In the genomic region with DNA sequence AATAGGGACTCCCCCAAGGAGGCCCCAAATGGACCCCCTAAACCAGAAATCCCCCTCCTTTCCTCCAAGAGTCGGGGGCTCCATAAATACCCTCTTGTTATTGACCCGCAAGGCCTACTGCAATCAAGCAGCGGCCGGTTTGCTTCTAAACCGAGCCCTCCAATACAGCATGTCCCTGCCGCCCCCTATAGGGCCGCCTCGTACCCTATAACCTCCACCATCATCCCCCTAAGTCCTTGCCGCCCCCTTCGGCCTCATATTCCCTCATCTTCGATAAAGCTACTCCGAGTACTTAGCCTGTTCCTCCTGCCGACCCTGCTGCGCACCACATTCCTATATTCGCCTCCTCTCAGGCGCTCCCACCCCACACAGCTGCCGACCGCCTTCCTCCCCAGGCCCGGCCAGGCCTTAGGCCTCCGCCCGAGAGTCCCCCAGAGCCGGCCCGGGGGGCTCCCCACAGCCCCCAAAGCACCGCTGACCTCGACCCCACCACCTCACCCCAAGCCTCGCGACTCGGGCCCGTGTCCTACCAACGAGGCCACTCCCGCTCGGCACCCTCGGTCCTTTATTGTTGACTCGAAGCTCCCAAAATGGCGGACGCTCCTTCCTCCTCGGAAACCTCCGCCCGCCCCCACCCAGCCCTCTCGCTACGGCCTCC, we compare ENCODE assay signal across 7 cellular contexts. TPM values are rescaled to one million over a fixed set of nuclear protein-coding genes. Genes with fewer than 3 reads are reported as not detected.
DNase-seq lines count a peak whose midpoint lies in the region; ATAC-seq and TF ChIP-seq lines count a peak whose summit lies in the region.

No MANE protein-coding gene starts in this region.

- H3K36me3 Mint-ChIP-seq in activated CD4-positive, alpha-beta T cell treated with anti-CD3 and anti-CD28 coated beads, Interleukin-2, amount 10 ng/mL, durations not matched to agents 24 days and 14 days (ENCODE audit: low read depth) = peaks cover 33% of the 10 kb centered on the region

- intact Hi-C loops in activated CD4-positive, alpha-beta T cell treated with anti-CD3 and anti-CD28 coated beads, Interleukin-2, amount 10 ng/mL, durations not matched to agents 24 days and 14 days (cut with micrococcal nuclease) = loop anchor here (1.0 to 5.0 kb wide), 5 partner anchors 52 to 353 kb away; a partner anchor contains a TSS
- intact Hi-C loops in lower lobe of right lung (cut with DNase I) = no loop called here

- DNase-seq in NCI-H2171 (lab: John Stamatoyannopoulos, UW) (peak; percentile 61), ecto neural progenitor cell (ENCODE audit: low spot score) (peak; percentile 79), lower lobe of right lung (peak; percentile 65)
- DNase-seq in activated CD4-positive, alpha-beta T cell treated with anti-CD3 and anti-CD28 coated beads, Interleukin-2, amount 10 ng/mL, durations not matched to agents 24 days and 14 days = no peak
- DNase-seq in stimulated activated CD4-positive, alpha-beta T cell treated with anti-CD3 and anti-CD28 coated beads, TNF-alpha, amount 100 ng/mL, for 24 hours (ENCODE audit: low read depth in 3 of 3) = peak in 2 of 3 experiments; percentile 16 to 44

- ATAC-seq in HG02870 (IDR thresholded peaks at IDR 0.05; ENCODE audit: unreplicated experiment) (peak; percentile 2), lower lobe of right lung (peak; percentile 51 to 52)

- no peaks in the 10 kb centered on the region for H3K9me3 ChIP-seq in lower lobe of right lung

- no peaks in the 10 kb centered on the region for H3K9me3 Mint-ChIP-seq in activated CD4-positive, alpha-beta T cell treated with anti-CD3 and anti-CD28 coated beads, Interleukin-2, amount 10 ng/mL, durations not matched to agents 24 days and 14 days

- H3K4me3 ChIP-seq in lower lobe of right lung = peak overlapping the region; percentile 81

- H3K27ac ChIP-seq in lower lobe of right lung = peak overlapping the region; percentile 99

- TF ChIP-seq CTCF in GM12874 (IDR thresholded peaks at IDR 0.05; ENCODE audit: insufficient read depth, low read depth, low read length) = peak; percentile 62
- TF ChIP-seq CTCF in lower lobe of right lung (IDR thresholded peaks at IDR 0.05) = peak; percentile 45

- peaks cover 38% of the 10 kb centered on the region for H3K4me1 ChIP-seq in lower lobe of right lung

- no peaks in the 10 kb centered on the region for H3K27me3 Mint-ChIP-seq in activated CD4-positive, alpha-beta T cell treated with anti-CD3 and anti-CD28 coated beads, Interleukin-2, amount 10 ng/mL, durations not matched to agents 24 days and 14 days

- H3K4me3 Mint-ChIP-seq in activated CD4-positive, alpha-beta T cell treated with anti-CD3 and anti-CD28 coated beads, Interleukin-2, amount 10 ng/mL, durations not matched to agents 24 days and 14 days = peak overlapping the region; percentile 96

- peaks cover 6% of the 10 kb centered on the region for H3K36me3 ChIP-seq in lower lobe of right lung

- H3K4me1 Mint-ChIP-seq in activated CD4-positive, alpha-beta T cell treated with anti-CD3 and anti-CD28 coated beads, Interleukin-2, amount 10 ng/mL, durations not matched to agents 24 days and 14 days = peaks cover 34% of the 10 kb centered on the region

- H3K27me3 ChIP-seq in lower lobe of right lung (ENCODE audit: low read depth) = no peaks in the 10 kb centered on the region

- H3K27ac Mint-ChIP-seq in activated CD4-positive, alpha-beta T cell treated with anti-CD3 and anti-CD28 coated beads, Interleukin-2, amount 10 ng/mL, durations not matched to agents 24 days and 14 days = peak overlapping the region; percentile 96

RNA-seq across cellular contexts. Expression of a gene that starts 0.5 kb away (rescaled TPM):
- 117 TPM in 2 replicates for total RNA-seq in activated CD4-positive, alpha-beta T cell treated with anti-CD3 and anti-CD28 coated beads, Interleukin-2, amount 10 ng/mL, durations not matched to agents 24 days and 14 days
- 120 TPM for total RNA-seq in lower lobe of right lung
